ENCODE assay signal across 8 cellular contexts in the genomic region with DNA sequence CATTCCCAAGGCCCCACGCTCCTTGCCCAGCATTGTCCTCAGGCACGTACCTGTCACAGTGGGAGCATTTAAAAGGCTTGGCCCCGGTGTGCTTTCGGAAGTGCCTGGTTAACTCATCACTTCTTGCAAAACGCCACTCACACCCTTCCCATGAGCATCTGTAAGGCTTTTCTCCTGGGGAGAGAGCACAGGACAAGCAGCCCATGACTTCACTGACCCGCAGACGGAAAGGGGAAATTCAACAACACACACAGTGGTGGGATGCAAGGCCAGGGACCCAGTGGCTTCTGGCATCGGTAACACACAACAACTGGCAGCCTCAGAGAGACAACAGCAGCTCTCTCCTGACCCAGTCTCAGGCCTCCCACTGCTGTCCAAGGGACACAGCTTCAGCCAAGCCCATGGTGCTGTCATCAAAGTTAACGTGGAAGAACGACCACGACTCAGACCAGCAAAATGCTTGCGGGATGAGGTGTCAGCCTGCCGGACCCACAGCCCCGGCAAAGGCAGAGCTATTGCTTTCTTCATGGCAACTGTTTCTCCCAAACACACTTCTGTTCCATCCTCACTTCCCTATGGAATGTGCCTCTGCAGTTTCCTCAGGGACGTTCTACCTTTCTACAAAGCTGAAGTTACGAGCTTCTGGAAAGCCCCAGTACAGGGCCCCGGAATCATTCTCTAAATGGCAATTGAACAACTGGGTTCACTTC. TPM values are rescaled to one million over a fixed set of nuclear protein-coding genes. Genes with fewer than 3 reads are reported as not detected.
DNase-seq lines count a peak whose midpoint lies in the region; ATAC-seq, FAIRE-seq and TF ChIP-seq lines count a peak whose summit lies in the region.

No MANE protein-coding gene starts in this region.

- H3K4me1 ChIP-seq in Caco-2 (peaks cover 75% of the 10 kb centered on the region), esophagus (ENCODE audit: control insufficient read depth in 2 of 2, insufficient read depth in 2 of 2, low read length in 1 of 2) (peaks cover 10 to 24% of the 10 kb centered on the region in 2 donors), pancreas (peaks cover 13 to 57% (median 48%) of the 10 kb centered on the region in 3 donors)

- no peak for FAIRE-seq in pancreas (lab: Jason Lieb, UNC)

- POLR2A ChIA-PET in Caco-2 (lab: Charles Lee): interaction anchor here (0.6 to 1.2 kb wide), 2 partner anchors 18 to 1652 kb away, joined by 3 to 4 read pairs; no protein-coding TSS in a partner anchor

- H3K9me3 Mint-ChIP-seq in Caco-2 (ENCODE audit: unreplicated experiment): no peaks in the 10 kb centered on the region

- peaks cover 100% of the 10 kb centered on the region for H3K36me3 Mint-ChIP-seq in Caco-2 (ENCODE audit: insufficient read depth, unreplicated experiment)

- intact Hi-C loops in Caco-2 (cut with micrococcal nuclease; ENCODE audit: unreplicated experiment) (loop anchor here (5.0 to 10.0 kb wide), 2 partner anchors 183 to 295 kb away; no protein-coding TSS in a partner anchor), pancreas (cut with DNase I) (no loop called here)

- WGBS in esophagus, 2 donors: 32 to 39% methylated on average over 17 of the region's 17 CpGs
- 74 to 77% methylated on average over 17 of the region's 17 CpGs for WGBS in pancreas, 2 donors

- no peaks in the 10 kb centered on the region for H3K27me3 ChIP-seq in Caco-2 (replicated peaks; ENCODE audit: control insufficient read depth, insufficient read depth, low read length)
- no peaks in the 10 kb centered on the region for H3K27me3 ChIP-seq in esophagus (ENCODE audit: control insufficient read depth in 1 of 2, insufficient read depth in 2 of 2, low read length in 2 of 2)
- H3K27me3 ChIP-seq in pancreas: no peaks in the 10 kb centered on the region

- no TSS peak for BruUV-seq in Caco-2 (replicated peaks; lab: Mats Ljungman, UMichigan)

- CTCF ChIA-PET in Caco-2 (lab: Charles Lee): no interaction called here

- peak overlapping the region; percentile 99 for H3K27ac ChIP-seq in esophagus (ENCODE audit: low read depth in 2 of 2, low read length in 1 of 2)
- peak overlapping the region in 3 of 4 donors; percentile 100 for H3K27ac ChIP-seq in pancreas

- H3K4me3 ChIP-seq in Caco-2 (ENCODE audit: low read depth, low read length) (no peak overlapping the region), esophagus (ENCODE audit: low read depth in 1 of 2, low read length in 2 of 2) (peak overlapping the region; percentile 47 to 92), pancreas (peak overlapping the region in 3 of 4 donors; percentile 3 to 91 (median 85))

- peaks cover 20% of the 10 kb centered on the region for H3K36me3 ChIP-seq in Caco-2 (ENCODE audit: control insufficient read depth, insufficient read depth, low read length)
- peaks cover 18 to 29% of the 10 kb centered on the region in 2 donors for H3K36me3 ChIP-seq in esophagus (ENCODE audit: control insufficient read depth in 2 of 2, insufficient read depth in 2 of 2, low read length in 1 of 2)
- peaks cover 3 to 63% (median 29%) of the 10 kb centered on the region in 3 donors for H3K36me3 ChIP-seq in pancreas

- no peak for TF ChIP-seq CTCF in Caco-2 (IDR thresholded peaks at IDR 0.05; ENCODE audit: insufficient read depth in 1 of 2, low read depth in 1 of 2, low read length in 1 of 2, severe bottlenecking in 1 of 2, unreplicated experiment in 1 of 2)
- no peak for TF ChIP-seq CTCF in pancreas (IDR thresholded peaks at IDR 0.05)
- TF ChIP-seq CTCF in GM10266 (IDR thresholded peaks at IDR 0.05; ENCODE audit: control insufficient read depth, insufficient read depth, low read depth, missing control alignments): no peak

- peak overlapping the region; percentile 91 for H3K4me3 Mint-ChIP-seq in Caco-2 (ENCODE audit: unreplicated experiment)

- H3K9me3 ChIP-seq in Caco-2: no peaks in the 10 kb centered on the region
- H3K9me3 ChIP-seq in esophagus (ENCODE audit: control insufficient read depth in 2 of 2, insufficient read depth in 1 of 2, low read depth in 1 of 2, low read length in 1 of 2): no peaks in the 10 kb centered on the region
- no peaks in the 10 kb centered on the region for H3K9me3 ChIP-seq in pancreas

- H3K27me3 Mint-ChIP-seq in Caco-2 (ENCODE audit: insufficient read depth, unreplicated experiment): no peaks in the 10 kb centered on the region

- H3K27ac Mint-ChIP-seq in Caco-2 (ENCODE audit: unreplicated experiment): peak overlapping the region; percentile 16

- ATAC-seq in pancreas: no peak

- peaks cover 39% of the 10 kb centered on the region for H3K4me1 Mint-ChIP-seq in Caco-2 (ENCODE audit: low read depth, unreplicated experiment)

- DNase-seq in Caco-2 (no peak), SW480 (ENCODE audit: low spot score) (peak; percentile 13), pancreas (no peak), 8988T (no peak), AML-193 (lab: John Stamatoyannopoulos, UW) (no peak), NCI-H2081 treated with DMSO at 0.1 percent for 48 hours (lab: John Stamatoyannopoulos, UW) (no peak), GM10266 (ENCODE audit: extremely low spot score) (no peak)

RNA-seq across cellular contexts. Expression of gene KLF6, which starts 4.8 kb away (rescaled TPM):
- total RNA-seq in Caco-2 (2022): 78.5 and 84.5 TPM in 2 replicates
- 10 to 100 TPM; 41.6 to 44.7 TPM for polyA plus RNA-seq in esophagus
- total RNA-seq in pancreas: 100 to 1,000 TPM in 1 of 6 donors, 10 to 100 TPM in 5; 41.2 to 157 (median 70.5) TPM
- polyA plus RNA-seq in pancreas: 10 to 100 TPM; 29.0 to 41.0 TPM
